Comparison of ENCODE assay signal across 18 cellular contexts in the genomic region with DNA sequence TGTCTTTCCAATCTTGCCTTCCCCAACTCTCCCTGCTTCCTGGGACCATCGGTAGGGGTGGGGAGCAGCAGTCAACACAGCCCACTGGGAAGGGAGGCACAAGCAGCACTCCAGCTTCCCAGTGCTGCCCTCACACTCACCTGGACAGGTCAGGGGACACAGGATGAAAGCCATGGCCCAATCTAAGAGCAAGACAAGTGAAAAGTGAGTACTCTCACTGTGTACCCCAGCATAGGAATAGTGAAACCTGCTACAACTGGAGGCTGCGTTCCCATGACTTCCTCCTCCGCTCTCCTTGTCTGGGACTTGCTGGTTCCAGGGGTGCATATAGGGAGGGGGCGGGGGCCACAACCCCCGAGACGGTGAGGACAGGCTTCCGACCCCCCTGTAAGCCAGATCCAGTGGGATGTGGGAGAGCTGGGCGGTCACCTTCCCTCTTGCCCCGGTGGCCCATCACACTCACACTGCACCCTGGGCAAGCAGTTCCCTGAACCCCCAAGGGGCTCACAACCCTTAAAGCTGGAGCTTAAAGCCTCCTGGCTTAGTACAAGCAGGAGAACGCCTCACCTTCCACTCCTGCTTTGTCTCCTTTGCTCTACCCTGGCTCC. TPM values are rescaled to one million over a fixed set of nuclear protein-coding genes. Genes with fewer than 3 reads are reported as not detected.
DNase-seq lines count a peak whose midpoint lies in the region; ATAC-seq and TF ChIP-seq lines count a peak whose summit lies in the region.
"Had no signal": no experiment of that assay in that cellular context is flagged by ENCODE, and none has a peak within 500 bp of the region (broad histone marks: within the 10 kb centered on the region; RNA-seq: fewer than 3 reads in every experiment).

No MANE protein-coding gene starts in this region.

- no peaks in the 10 kb centered on the region for H3K27me3 Mint-ChIP-seq in activated naive CD4-positive, alpha-beta T cell treated with anti-CD3 and anti-CD28 coated beads, Interleukin-2, amount 10 ng/mL, durations not matched to agents 7 days and 5 days
- no peaks in the 10 kb centered on the region for H3K27me3 Mint-ChIP-seq in endodermal cell (ENCODE audit: insufficient read depth)
- no peaks in the 10 kb centered on the region for H3K27me3 Mint-ChIP-seq in chondrocyte (ENCODE audit: low read depth)
- H3K27me3 Mint-ChIP-seq: CD8-positive, alpha-beta memory T cell had no signal

- no peak overlapping the region for H3K4me3 Mint-ChIP-seq in activated naive CD4-positive, alpha-beta T cell treated with anti-CD3 and anti-CD28 coated beads, Interleukin-2, amount 10 ng/mL, durations not matched to agents 7 days and 5 days
- H3K4me3 Mint-ChIP-seq in endodermal cell = no peak overlapping the region
- H3K4me3 Mint-ChIP-seq in chondrocyte (ENCODE audit: unreplicated experiment) = no peak overlapping the region
- H3K4me3 Mint-ChIP-seq: CD8-positive, alpha-beta memory T cell; mesothelial cell of epicardium had no signal

- H3K27ac ChIP-seq in Peyer's patch (peak overlapping the region in 3 of 4 donors; percentile 45 to 74 (median 67)), endodermal cell (ENCODE audit: low read depth, low read length) (no peak overlapping the region), substantia nigra (ENCODE audit: low read depth, low read length, poor library complexity, severe bottlenecking) (peak overlapping the region; percentile 42)
- H3K27ac ChIP-seq: SJSA1, vagina had no signal

- H3K9me3 ChIP-seq in Peyer's patch (no peaks in the 10 kb centered on the region), endodermal cell (ENCODE audit: control insufficient read depth, low read length) (no peaks in the 10 kb centered on the region)
- H3K9me3 ChIP-seq: SJSA1, vagina had no signal

- H3K9ac ChIP-seq in endodermal cell (ENCODE audit: extremely low read depth, low read length, poor library complexity, severe bottlenecking) = no peak overlapping the region

- CTCF ChIA-PET in activated naive CD4-positive, alpha-beta T cell treated with anti-CD3 and anti-CD28 coated beads, Interleukin-2, amount 10 ng/mL, durations not matched to agents 7 days and 5 days (lab: Charles Lee) = no interaction called here

- peak overlapping the region; percentile 82 to 87 for H3K27ac Mint-ChIP-seq in activated naive CD4-positive, alpha-beta T cell treated with anti-CD3 and anti-CD28 coated beads, Interleukin-2, amount 50 U/mL, for 72 hours
- no peak overlapping the region for H3K27ac Mint-ChIP-seq in activated naive CD4-positive, alpha-beta T cell treated with anti-CD3 and anti-CD28 coated beads, Interleukin-2, amount 10 ng/mL, durations not matched to agents 7 days and 5 days
- H3K27ac Mint-ChIP-seq in endodermal cell (peak overlapping the region; percentile 74), chondrocyte (ENCODE audit: unreplicated experiment) (no peak overlapping the region)
- H3K27ac Mint-ChIP-seq: mesothelial cell of epicardium had no signal

- H3K9me3 Mint-ChIP-seq in activated naive CD4-positive, alpha-beta T cell treated with anti-CD3 and anti-CD28 coated beads, Interleukin-2, amount 50 U/mL, for 72 hours = no peaks in the 10 kb centered on the region
- H3K9me3 Mint-ChIP-seq in activated naive CD4-positive, alpha-beta T cell treated with anti-CD3 and anti-CD28 coated beads, Interleukin-2, amount 10 ng/mL, durations not matched to agents 7 days and 5 days = no peaks in the 10 kb centered on the region
- H3K9me3 Mint-ChIP-seq in endodermal cell (no peaks in the 10 kb centered on the region), chondrocyte (ENCODE audit: low read depth) (no peaks in the 10 kb centered on the region)
- H3K9me3 Mint-ChIP-seq: CD8-positive, alpha-beta memory T cell; mesothelial cell of epicardium had no signal

- no peak for DNase-seq in activated naive CD4-positive, alpha-beta T cell treated with anti-CD3 and anti-CD28 coated beads, Interleukin-2, amount 50 U/mL, for 72 hours (ENCODE audit: low spot score in 2 of 2)
- no peak for DNase-seq in activated naive CD4-positive, alpha-beta T cell treated with anti-CD3 and anti-CD28 coated beads, Interleukin-2, amount 10 ng/mL, durations not matched to agents 7 days and 5 days
- DNase-seq in Peyer's patch (no peak), endodermal cell (no peak), substantia nigra (lab: John Stamatoyannopoulos, UW) (no peak), iPS-NIHi7 (ENCODE audit: extremely low spot score) (no peak), chondrocyte (ENCODE audit: low spot score) (no peak)
- DNase-seq: ACHN; activated T-cell treated with anti-CD3 and anti-CD28 coated beads, Interleukin-2, amount 50 U/mL, for 48 hours; CD8-positive, alpha-beta memory T cell; cerebellar nuclear complex; hypothalamus; kidney glomerular epithelial cell; NCI-H446 had no signal

- TF ChIP-seq CTCF in Peyer's patch (IDR thresholded peaks at IDR 0.05) (no peak), endodermal cell (conservative IDR thresholded peaks at IDR 0.05) (no peak), chondrocyte (IDR thresholded peaks at IDR 0.05) (no peak)

- H3K27me3 ChIP-seq in Peyer's patch = no peaks in the 10 kb centered on the region
- no peaks in the 10 kb centered on the region for H3K27me3 ChIP-seq in endodermal cell (ENCODE audit: control insufficient read depth, insufficient read depth, low read length, poor library complexity, severe bottlenecking)
- H3K27me3 ChIP-seq: SJSA1, vagina had no signal

- H3K4me3 ChIP-seq in Peyer's patch = no peak overlapping the region
- no peak overlapping the region for H3K4me3 ChIP-seq in endodermal cell (ENCODE audit: low read length)
- H3K4me3 ChIP-seq: SJSA1, vagina had no signal

- H3K36me3 ChIP-seq in Peyer's patch (peaks cover 0 to 38% (median 0%) of the 10 kb centered on the region in 3 donors), endodermal cell (ENCODE audit: control insufficient read depth, insufficient read depth, low read length) (peaks cover 51% of the 10 kb centered on the region)

- H3K4me1 ChIP-seq in Peyer's patch = peaks cover 0 to 4% (median 0%) of the 10 kb centered on the region in 4 donors
- no peaks in the 10 kb centered on the region for H3K4me1 ChIP-seq in endodermal cell (ENCODE audit: control insufficient read depth, insufficient read depth, low read length)
- H3K4me1 ChIP-seq: SJSA1, vagina had no signal

- TF ChIP-seq POLR2A in Peyer's patch (IDR thresholded peaks at IDR 0.05) = no peak

- no peak for ATAC-seq in activated naive CD4-positive, alpha-beta T cell treated with anti-CD3 and anti-CD28 coated beads, Interleukin-2, amount 50 U/mL, for 72 hours
- no peak for ATAC-seq in HG02840 (IDR thresholded peaks at IDR 0.05; ENCODE audit: low FRiP score, unreplicated experiment)

- H3K36me3 Mint-ChIP-seq in activated naive CD4-positive, alpha-beta T cell treated with anti-CD3 and anti-CD28 coated beads, Interleukin-2, amount 50 U/mL, for 72 hours = no peaks in the 10 kb centered on the region
- H3K36me3 Mint-ChIP-seq in activated naive CD4-positive, alpha-beta T cell treated with anti-CD3 and anti-CD28 coated beads, Interleukin-2, amount 10 ng/mL, durations not matched to agents 7 days and 5 days = peaks cover 30% of the 10 kb centered on the region
- H3K36me3 Mint-ChIP-seq in endodermal cell (ENCODE audit: low read depth) (peaks cover 45% of the 10 kb centered on the region), chondrocyte (ENCODE audit: low read depth) (peaks cover 6% of the 10 kb centered on the region)

- WGBS in endodermal cell (ENCODE audit: insufficient coverage in 1 of 2, insufficient read length in 1 of 2), 2 experiments = 92 to 100% methylated on average over 7 to 10 of the region's 10 CpGs

- peaks cover 15% of the 10 kb centered on the region for H3K4me1 Mint-ChIP-seq in activated naive CD4-positive, alpha-beta T cell treated with anti-CD3 and anti-CD28 coated beads, Interleukin-2, amount 10 ng/mL, durations not matched to agents 7 days and 5 days
- H3K4me1 Mint-ChIP-seq in endodermal cell = peaks cover 10% of the 10 kb centered on the region
- no peaks in the 10 kb centered on the region for H3K4me1 Mint-ChIP-seq in chondrocyte (ENCODE audit: low read depth)
- H3K4me1 Mint-ChIP-seq: mesothelial cell of epicardium had no signal

RNA-seq across cellular contexts. Expression of a gene that starts 29.5 kb away (rescaled TPM):
- total RNA-seq in activated naive CD4-positive, alpha-beta T cell treated with anti-CD3 and anti-CD28 coated beads, Interleukin-2, amount 50 U/mL, for 72 hours = 100 to 1,000 TPM in 1 of 2 donors, 10 to 100 TPM in 1; 74.4 to 110 TPM
- total RNA-seq in Peyer's patch = 10 to 100 TPM in 3 of 4 donors, 1 to 10 TPM in 1; 8.2 to 24.8 (median 17.0) TPM
- 10 to 100 TPM; 10.6 to 10.7 TPM for total RNA-seq in endodermal cell
- polyA plus RNA-seq in endodermal cell (2013, experiment 1 of 2) = 7.9 TPM
- 6.2 TPM for polyA plus RNA-seq in endodermal cell (2013, experiment 2 of 2)
- 6.7 to 11.7 TPM (median 11.3 TPM) in 3 replicates for total RNA-seq in chondrocyte

RNA-seq across cellular contexts. Expression of a gene that starts 47.7 kb away (rescaled TPM):
- 10 to 100 TPM; 33.4 to 37.8 TPM for total RNA-seq in activated naive CD4-positive, alpha-beta T cell treated with anti-CD3 and anti-CD28 coated beads, Interleukin-2, amount 50 U/mL, for 72 hours
- total RNA-seq in Peyer's patch = 10 to 100 TPM; 14.5 to 35.5 (median 18.9) TPM
- total RNA-seq in endodermal cell = 10 to 100 TPM; 17.9 to 28.6 TPM
- 22.2 TPM for polyA plus RNA-seq in endodermal cell (2013, experiment 1 of 2)
- polyA plus RNA-seq in endodermal cell (2013, experiment 2 of 2) = 20.2 TPM
- total RNA-seq in chondrocyte = 19.0 to 21.6 TPM (median 20.4 TPM) in 3 replicates

RNA-seq across cellular contexts. Expression of a gene that starts 57.0 kb away (rescaled TPM):
- 10 to 100 TPM; 72.3 to 80.5 TPM for total RNA-seq in activated naive CD4-positive, alpha-beta T cell treated with anti-CD3 and anti-CD28 coated beads, Interleukin-2, amount 50 U/mL, for 72 hours
- 10 to 100 TPM; 23.9 to 53.6 (median 45.3) TPM for total RNA-seq in Peyer's patch
- 10 to 100 TPM; 81.0 to 82.5 TPM for total RNA-seq in endodermal cell
- 93.0 TPM for polyA plus RNA-seq in endodermal cell (2013, experiment 1 of 2)
- polyA plus RNA-seq in endodermal cell (2013, experiment 2 of 2) = 81.6 TPM
- 38.2 to 49.5 TPM (median 41.1 TPM) in 3 replicates for total RNA-seq in chondrocyte

RNA-seq across cellular contexts. Expression of a gene that starts 57.3 kb away (rescaled TPM):
- total RNA-seq in activated naive CD4-positive, alpha-beta T cell treated with anti-CD3 and anti-CD28 coated beads, Interleukin-2, amount 50 U/mL, for 72 hours = 10 to 100 TPM; 74.9 to 79.0 TPM
- 100 to 1,000 TPM in 1 of 4 donors, 10 to 100 TPM in 3; 34.0 to 153 (median 77.0) TPM for total RNA-seq in Peyer's patch
- total RNA-seq in endodermal cell = 10 to 100 TPM; 64.9 to 73.2 TPM
- 53.1 TPM for polyA plus RNA-seq in endodermal cell (2013, experiment 1 of 2)
- polyA plus RNA-seq in endodermal cell (2013, experiment 2 of 2) = 41.4 TPM
- 26.9 to 30.3 TPM (median 28.4 TPM) in 3 replicates for total RNA-seq in chondrocyte

Comparison
In these comparisons a context has a peak if more than half of its experiments do, and no peak if none do; other contexts are left out.
1. H3K27ac Mint-ChIP-seq: peak in activated naive CD4-positive, alpha-beta T cell treated with anti-CD3 and anti-CD28 coated beads, Interleukin-2, amount 50 U/mL, for 72 hours (2 of 2) and endodermal cell (single experiment); none in activated naive CD4-positive, alpha-beta T cell treated with anti-CD3 and anti-CD28 coated beads, Interleukin-2, amount 10 ng/mL, durations not matched to agents 7 days and 5 days (single experiment) and chondrocyte (single experiment).